Comparison of ENCODE assay signal across 14 cellular contexts in the genomic region with DNA sequence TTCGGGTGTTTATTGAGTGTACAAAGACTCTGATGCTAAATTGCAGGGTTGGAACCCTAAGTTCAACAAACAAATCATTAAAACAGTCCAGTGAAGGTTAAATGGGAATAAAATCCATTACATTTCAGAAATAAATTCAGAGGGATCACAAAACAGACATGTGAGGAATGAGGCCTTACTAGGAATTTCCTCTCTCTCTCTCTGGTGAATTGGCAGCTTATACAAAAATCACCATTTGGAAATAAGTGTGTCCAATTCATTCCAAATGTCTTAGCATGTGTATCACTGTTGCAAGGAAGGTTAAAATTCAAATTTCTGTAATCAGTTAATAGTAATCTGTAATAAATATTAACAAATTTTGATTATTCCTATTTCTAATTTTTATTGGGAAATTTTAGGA.
"Had no signal": no experiment of that assay in that cellular context is flagged by ENCODE, and none has a peak within 500 bp of the region (broad histone marks: within the 10 kb centered on the region; RNA-seq: fewer than 3 reads in every experiment).

No MANE protein-coding gene starts in this region.

- H3K36me3 ChIP-seq: adrenal gland, left ventricle myocardium inferior, neutrophil, transverse colon had no signal

- H3K4me3 ChIP-seq: adrenal gland, left ventricle myocardium inferior, transverse colon had no signal

- DNase-seq: activated CD4-positive, alpha-beta T cell treated with anti-CD3 and anti-CD28 coated beads, Interleukin-2, amount 10 ng/mL, durations not matched to agents 24 days and 14 days; activated CD4-positive, CD25-positive, alpha-beta regulatory T cell; activated CD8-positive, alpha-beta memory T cell treated with anti-CD3 and anti-CD28 coated beads, Interleukin-2, amount 50 U/mL, for 4 hours; activated CD8-positive, alpha-beta T cell treated with anti-CD3 and anti-CD28 coated beads, Interleukin-2, amount 10 ng/mL, durations not matched to agents 7 days and 5 days; activated effector memory CD4-positive, alpha-beta T cell treated with anti-CD3 and anti-CD28 coated beads, Interleukin-2, amount 50 U/mL, for 16 hours; activated T-cell treated with anti-CD3 and anti-CD28 coated beads, Interleukin-2, amount 50 U/mL, for 48 hours; natural killer cell; stimulated activated CD4-positive, alpha-beta T cell treated with anti-CD3 and anti-CD28 coated beads, Interleukin-4, amount 100 ng/mL, for 1 hour; stimulated activated naive CD4-positive, alpha-beta T cell; transverse colon had no signal

- H3K27me3 ChIP-seq: adrenal gland, neutrophil, transverse colon had no signal

- ATAC-seq: activated CD8-positive, alpha-beta T cell treated with anti-CD3 and anti-CD28 coated beads, Interleukin-2, amount 10 ng/mL, durations not matched to agents 7 days and 5 days; natural killer cell had no signal

- FAIRE-seq: kidney had no signal

- H3K4me1 ChIP-seq: adrenal gland, left ventricle myocardium inferior, transverse colon had no signal

- H3K9me3 ChIP-seq: adrenal gland, left ventricle myocardium inferior, neutrophil, transverse colon had no signal

- H3K27ac ChIP-seq: adrenal gland, left ventricle myocardium inferior, neutrophil, transverse colon had no signal
